Comparison of ENCODE assay signal across 24 cellular contexts in genomic region chr4:182837831-182838230, GRCh38.
DNase-seq lines count a peak whose midpoint lies in the region; ATAC-seq and TF ChIP-seq lines count a peak whose summit lies in the region.
"Had no signal": no experiment of that assay in that cellular context is flagged by ENCODE, and none has a peak within 500 bp of the region (broad histone marks: within the 10 kb centered on the region; RNA-seq: fewer than 3 reads in every experiment).

No MANE protein-coding gene starts in this region.

- H3K9me3 Mint-ChIP-seq in stimulated activated effector memory CD8-positive, alpha-beta T cell treated with anti-CD3 and anti-CD28 coated beads, Interleukin-12 subunit alpha, Interleukin-12 subunit beta, amount 100 ng/mL, for 72 hours = no peaks in the 10 kb centered on the region

- WGBS in neuronal stem cell (ENCODE audit: extremely low coverage in 2 of 2, insufficient read length in 2 of 2, insufficient replicate concordance in 1 of 2), 2 donors = no CpG with 5 or more reads among the region's 12 CpGs
- 51 to 80% methylated on average over 12 of the region's 12 CpGs for WGBS in sigmoid colon, 2 donors

- no peak overlapping the region for H4K91ac ChIP-seq in neuronal stem cell (ENCODE audit: low read depth, low read length, poor library complexity)

- TF ChIP-seq EP300 in sigmoid colon (IDR thresholded peaks at IDR 0.05) = no peak

- no peak overlapping the region for H2BK120ac ChIP-seq in neuronal stem cell (ENCODE audit: low read depth, low read length)

- no peak overlapping the region for H2BK5ac ChIP-seq in neuronal stem cell (ENCODE audit: low read length)

- no peak overlapping the region for H3K4ac ChIP-seq in neuronal stem cell (ENCODE audit: low read length)

- no peak overlapping the region for H3K14ac ChIP-seq in neuronal stem cell (ENCODE audit: low read length)

- no peak for TF ChIP-seq POLR2A in sigmoid colon (IDR thresholded peaks at IDR 0.05)

- H3K9me3 ChIP-seq in neuronal stem cell (replicated peaks in 1 of 2; ENCODE audit: control insufficient read depth in 2 of 2, insufficient read depth in 1 of 2, low read depth in 1 of 2, low read length in 2 of 2) (peaks cover 0 to 2% of the 10 kb centered on the region in 2 donors), osteoblast (ENCODE audit: low read depth, low read length) (no peaks in the 10 kb centered on the region), sigmoid colon (no peaks in the 10 kb centered on the region)
- H3K9me3 ChIP-seq: BE2C, BLaER1 had no signal

- no peak for TF ChIP-seq CTCF in osteoblast (IDR thresholded peaks at IDR 0.05; ENCODE audit: extremely low read depth, low read depth, low read length)
- TF ChIP-seq CTCF in sigmoid colon (IDR thresholded peaks at IDR 0.05) = no peak

- no peaks in the 10 kb centered on the region for H3K79me1 ChIP-seq in neuronal stem cell (ENCODE audit: low read depth, low read length)

- no peak overlapping the region for H2AK5ac ChIP-seq in neuronal stem cell (ENCODE audit: low read depth, low read length)

- intact Hi-C loops in sigmoid colon (cut with DNase I) = no loop called here

- H3K4me1 ChIP-seq in neuronal stem cell (ENCODE audit: control insufficient read depth in 2 of 2, insufficient read depth in 1 of 2, low read depth in 1 of 2, low read length in 2 of 2) (peaks cover 0 to under 1% of the 10 kb centered on the region in 2 donors), osteoblast (ENCODE audit: insufficient read depth, low read length) (no peaks in the 10 kb centered on the region), sigmoid colon (no peaks in the 10 kb centered on the region)
- H3K4me1 ChIP-seq: BE2C had no signal

- no peak overlapping the region for H3K4me2 ChIP-seq in neuronal stem cell (ENCODE audit: insufficient read depth, low read length, poor library complexity, severe bottlenecking)
- no peak overlapping the region for H3K4me2 ChIP-seq in osteoblast (ENCODE audit: insufficient read depth, low read length)
- H3K4me2 ChIP-seq: BLaER1 had no signal

- no peak for DNase-seq in neuronal stem cell (ENCODE audit: low spot score)
- DNase-seq in osteoblast (ENCODE audit: insufficient read length, low spot score, missing footprints) = peak; percentile 29
- peak; percentile 41 for DNase-seq in sigmoid colon
- no peak for DNase-seq in activated CD8-positive, alpha-beta memory T cell treated with anti-CD3 and anti-CD28 coated beads, Interleukin-2, amount 50 U/mL, for 48 hours
- no peak for DNase-seq in stimulated activated effector memory CD8-positive, alpha-beta T cell treated with anti-CD3 and anti-CD28 coated beads, Interleukin-12 subunit alpha, Interleukin-12 subunit beta, amount 100 ng/mL, for 72 hours (ENCODE audit: low spot score in 2 of 2)
- DNase-seq: 8988T; ACHN; BE2C; C1 segment of cervical spinal cord; CD4-positive, alpha-beta memory T cell; CD4-positive, CD25-positive, alpha-beta regulatory T cell; CD8-positive, alpha-beta memory T cell; COR-L47; DMS 273 treated with DMSO at 0.1 percent for 48 hours; DMS153; DMS53; DMS79; DND-41; EL; GDM1 had no signal

- H3K27me3 ChIP-seq in neuronal stem cell (ENCODE audit: control insufficient read depth in 3 of 3, insufficient read depth in 3 of 3, low read depth in 1 of 3, low read length in 3 of 3) = no peaks in the 10 kb centered on the region
- no peaks in the 10 kb centered on the region for H3K27me3 ChIP-seq in osteoblast (ENCODE audit: insufficient read depth, low read length)
- H3K27me3 ChIP-seq in sigmoid colon = peaks cover 0 to 18% (median 0%) of the 10 kb centered on the region in 3 donors
- H3K27me3 ChIP-seq: BE2C had no signal

- H2BK15ac ChIP-seq in neuronal stem cell (ENCODE audit: low read length) = no peak overlapping the region

- H3K23ac ChIP-seq in neuronal stem cell (ENCODE audit: low read depth, low read length, poor library complexity) = no peak overlapping the region

- no peak overlapping the region for H3K9ac ChIP-seq in neuronal stem cell (ENCODE audit: low read depth, low read length, poor library complexity)
- H3K9ac ChIP-seq: BLaER1 had no signal

- H3K4me3 ChIP-seq in neuronal stem cell (ENCODE audit: low read length in 2 of 2) = no peak overlapping the region
- no peak overlapping the region for H3K4me3 ChIP-seq in osteoblast (ENCODE audit: insufficient read depth, low read length)
- no peak overlapping the region for H3K4me3 ChIP-seq in sigmoid colon
- H3K4me3 ChIP-seq: BLaER1, GM12878 had no signal

- no peak for ATAC-seq in GM18517 (IDR thresholded peaks at IDR 0.05; ENCODE audit: unreplicated experiment)
- no peak for ATAC-seq in stimulated activated effector memory CD8-positive, alpha-beta T cell treated with anti-CD3 and anti-CD28 coated beads, Interleukin-12 subunit alpha, Interleukin-12 subunit beta, amount 100 ng/mL, for 72 hours
- ATAC-seq: GM12878 had no signal

- H3K79me2 ChIP-seq in osteoblast (ENCODE audit: insufficient read depth, low read length) = no peaks in the 10 kb centered on the region

- no peaks in the 10 kb centered on the region for H3K36me3 ChIP-seq in neuronal stem cell (replicated peaks in 1 of 2; ENCODE audit: control insufficient read depth in 2 of 2, insufficient read depth in 2 of 2, low read length in 2 of 2)
- no peaks in the 10 kb centered on the region for H3K36me3 ChIP-seq in osteoblast (ENCODE audit: insufficient read depth, low read length)
- no peaks in the 10 kb centered on the region for H3K36me3 ChIP-seq in sigmoid colon
- H3K36me3 ChIP-seq: BE2C, BLaER1 had no signal

- no peak overlapping the region for H3K4me3 Mint-ChIP-seq in stimulated activated effector memory CD8-positive, alpha-beta T cell treated with anti-CD3 and anti-CD28 coated beads, Interleukin-12 subunit alpha, Interleukin-12 subunit beta, amount 100 ng/mL, for 72 hours
- H3K4me3 Mint-ChIP-seq: CD14-positive monocyte; CD4-positive, CD25-positive, alpha-beta regulatory T cell; CD8-positive, alpha-beta memory T cell had no signal

- no peaks in the 10 kb centered on the region for H4K20me1 ChIP-seq in osteoblast (ENCODE audit: insufficient read depth, low read length)
- H4K20me1 ChIP-seq: BLaER1 had no signal

- no peak overlapping the region for H3K27ac ChIP-seq in neuronal stem cell (replicated peaks; ENCODE audit: low read length)
- no peak overlapping the region for H3K27ac ChIP-seq in osteoblast (ENCODE audit: low read depth, low read length)
- no peak overlapping the region for H3K27ac ChIP-seq in sigmoid colon
- H3K27ac ChIP-seq: BLaER1 had no signal

- no peak overlapping the region for H3K27ac Mint-ChIP-seq in stimulated activated effector memory CD8-positive, alpha-beta T cell treated with anti-CD3 and anti-CD28 coated beads, Interleukin-12 subunit alpha, Interleukin-12 subunit beta, amount 100 ng/mL, for 72 hours
- H3K27ac Mint-ChIP-seq: CD14-positive monocyte; CD4-positive, alpha-beta memory T cell; CD4-positive, CD25-positive, alpha-beta regulatory T cell had no signal

- H2BK12ac ChIP-seq in neuronal stem cell (ENCODE audit: low read length) = no peak overlapping the region

- H3K36me3 Mint-ChIP-seq in stimulated activated effector memory CD8-positive, alpha-beta T cell treated with anti-CD3 and anti-CD28 coated beads, Interleukin-12 subunit alpha, Interleukin-12 subunit beta, amount 100 ng/mL, for 72 hours = no peaks in the 10 kb centered on the region
- H3K36me3 Mint-ChIP-seq: CD14-positive monocyte; CD4-positive, alpha-beta memory T cell; CD4-positive, CD25-positive, alpha-beta regulatory T cell; CD8-positive, alpha-beta memory T cell had no signal

- no peak overlapping the region for H4K8ac ChIP-seq in neuronal stem cell (ENCODE audit: low read depth, low read length)

- peak overlapping the region; percentile 44 for H3K18ac ChIP-seq in neuronal stem cell (ENCODE audit: low read length)

- peaks cover 8% of the 10 kb centered on the region for H3K4me1 Mint-ChIP-seq in stimulated activated effector memory CD8-positive, alpha-beta T cell treated with anti-CD3 and anti-CD28 coated beads, Interleukin-12 subunit alpha, Interleukin-12 subunit beta, amount 100 ng/mL, for 72 hours
- H3K4me1 Mint-ChIP-seq: CD14-positive monocyte; CD4-positive, alpha-beta memory T cell had no signal

- H2AFZ ChIP-seq in neuronal stem cell (ENCODE audit: low read length) (no peak overlapping the region), osteoblast (ENCODE audit: low read length) (no peak overlapping the region)

Comparison
In these comparisons a context has a peak if more than half of its experiments do, and no peak if none do; other contexts are left out.
1. DNase-seq: peak in osteoblast (single experiment) and sigmoid colon (single experiment); none in neuronal stem cell (single experiment), activated CD8-positive, alpha-beta memory T cell treated with anti-CD3 and anti-CD28 coated beads, Interleukin-2, amount 50 U/mL, for 48 hours (single experiment) and stimulated activated effector memory CD8-positive, alpha-beta T cell treated with anti-CD3 and anti-CD28 coated beads, Interleukin-12 subunit alpha, Interleukin-12 subunit beta, amount 100 ng/mL, for 72 hours (0 of 2).